In genomic region chrX:72180539-72180938, GRCh38 we compare ENCODE assay signal across 1 cellular context.
A peak's percentile ranks its signal among the peaks of the same experiment; 100 is the strongest.
TF ChIP-seq lines count a peak whose summit lies in the region.

No MANE protein-coding gene starts in this region.

TF ChIP-seq in K562, 482 proteins besides CTCF, POLR2A, EP300 and RAD21:
- TF ChIP-seq XRCC5 (IDR thresholded peaks at IDR 0.05; ENCODE audit: low read depth, low read length) = no peak
- TF ChIP-seq SNAPC5 (CRISPR knock-in tag; IDR thresholded peaks at IDR 0.05) = no peak
- TF ChIP-seq ZNF395 (CRISPR knock-in tag; IDR thresholded peaks at IDR 0.05) = no peak
- TF ChIP-seq RFX1 (IDR thresholded peaks at IDR 0.05) = no peak
- peak; percentile 97 for TF ChIP-seq ESRRA (IDR thresholded peaks at IDR 0.05; ENCODE audit: borderline replicate concordance, low read depth)
- peak; percentile 38 for TF ChIP-seq CHD4 (IDR thresholded peaks at IDR 0.05; ENCODE audit: insufficient read depth, insufficient replicate concordance, low read depth, low read length, poor library complexity, severe bottlenecking)
- TF ChIP-seq ZNF174 (CRISPR knock-in tag; IDR thresholded peaks at IDR 0.05) = no peak
- no peak for TF ChIP-seq ETS1 (conservative IDR thresholded peaks at IDR 0.05; ENCODE audit: control insufficient read depth, low read depth, low read length)
- TF ChIP-seq ZSCAN32 (CRISPR knock-in tag; IDR thresholded peaks at IDR 0.05) = no peak
- TF ChIP-seq NFXL1 (CRISPR knock-in tag; IDR thresholded peaks at IDR 0.05) = no peak
- TF ChIP-seq TSHZ1 (CRISPR knock-in tag; IDR thresholded peaks at IDR 0.05) = no peak
- no peak for TF ChIP-seq ZBTB8A (IDR thresholded peaks at IDR 0.05; ENCODE audit: partially characterized antibody)
- TF ChIP-seq ARID2 (IDR thresholded peaks at IDR 0.05) = no peak
- TF ChIP-seq CGGBP1 (CRISPR knock-in tag; IDR thresholded peaks at IDR 0.05) = no peak
- TF ChIP-seq GMEB1 (CRISPR knock-in tag; IDR thresholded peaks at IDR 0.05) = no peak
- TF ChIP-seq BCOR (IDR thresholded peaks at IDR 0.05) = peak; percentile 93
- TF ChIP-seq KDM1A (IDR thresholded peaks at IDR 0.05) = peak; percentile 50 to 72; a peak in 3 of 4 replicates
- 0 out of 2 replicates have a peak, but pooled peaks have one; percentile 44 for TF ChIP-seq SMARCA5 (IDR thresholded peaks at IDR 0.05)
- no peak for TF ChIP-seq ZBTB2 (IDR thresholded peaks at IDR 0.05)
- TF ChIP-seq ZNF318 (IDR thresholded peaks at IDR 0.05; ENCODE audit: borderline replicate concordance in 1 of 2, low read depth in 1 of 2) = no peak
- peak; percentile 47; the same call in 1 of the 2 replicates for TF ChIP-seq HDAC2 (IDR thresholded peaks at IDR 0.05)
- peak; percentile 42 to 44; a peak in 1 of 4 replicates for TF ChIP-seq RCOR1 (IDR thresholded peaks at IDR 0.05; ENCODE audit: borderline replicate concordance in 1 of 2, low read depth in 2 of 2, low read length in 2 of 2)
- TF ChIP-seq RBM25 (IDR thresholded peaks at IDR 0.05; ENCODE audit: low read depth, low read length, severe bottlenecking) = peak; percentile 97
- no peak for TF ChIP-seq SREBF1 (IDR thresholded peaks at IDR 0.05; ENCODE audit: borderline replicate concordance, low read depth, low read length)
- no peak for TF ChIP-seq RNF219 (CRISPR knock-in tag; IDR thresholded peaks at IDR 0.05)
